In genomic region chr21:42069327-42069726, GRCh38 we compare ENCODE assay signal across 23 cellular contexts. TPM values are rescaled to one million over a fixed set of nuclear protein-coding genes. Genes with fewer than 3 reads are reported as not detected.
A peak's percentile ranks its signal among the peaks of the same experiment; 100 is the strongest.
DNase-seq lines count a peak whose midpoint lies in the region; ATAC-seq and TF ChIP-seq lines count a peak whose summit lies in the region.
"Had no signal": no experiment of that assay in that cellular context is flagged by ENCODE, and none has a peak within 500 bp of the region (broad histone marks: within the 10 kb centered on the region; RNA-seq: fewer than 3 reads in every experiment).

No MANE protein-coding gene starts in this region.

- H3K27ac ChIP-seq in SU-DHL-6 (ENCODE audit: low read depth, low read length), result peak overlapping the region; percentile 46; the same call in 1 of the 2 replicates
- H3K27ac ChIP-seq: 22Rv1, A549, HL-60 had no signal

- peaks cover 16% of the 10 kb centered on the region for H3K4me1 Mint-ChIP-seq in central memory CD8-positive, alpha-beta T cell
- peaks cover 8% of the 10 kb centered on the region for H3K4me1 Mint-ChIP-seq in stimulated activated effector memory CD8-positive, alpha-beta T cell treated with anti-CD3 and anti-CD28 coated beads, Interleukin-12 subunit alpha, Interleukin-12 subunit beta, amount 100 ng/mL, for 72 hours

- H3K4me3 Mint-ChIP-seq in central memory CD8-positive, alpha-beta T cell, result no peak overlapping the region
- no peak overlapping the region for H3K4me3 Mint-ChIP-seq in stimulated activated effector memory CD8-positive, alpha-beta T cell treated with anti-CD3 and anti-CD28 coated beads, Interleukin-12 subunit alpha, Interleukin-12 subunit beta, amount 100 ng/mL, for 72 hours
- H3K4me3 Mint-ChIP-seq: CD14-positive monocyte; CD4-positive, alpha-beta memory T cell; GM23338 had no signal

- no peak overlapping the region for H3K9ac ChIP-seq in SU-DHL-6 (ENCODE audit: low read length)

- H4K20me1 ChIP-seq in SU-DHL-6 (ENCODE audit: low read depth, low read length), result no peaks in the 10 kb centered on the region

- H3K4me2 ChIP-seq in SU-DHL-6 (ENCODE audit: low read depth, low read length, poor library complexity, severe bottlenecking), result peak overlapping the region; percentile 11
- H3K4me2 ChIP-seq: A549, GM23338 had no signal

- H3K36me3 ChIP-seq in SU-DHL-6 (ENCODE audit: low read length) (no peaks in the 10 kb centered on the region), mucosa of descending colon (ENCODE audit: low read depth) (no peaks in the 10 kb centered on the region)

- no peaks in the 10 kb centered on the region for H3K27me3 ChIP-seq in SU-DHL-6 (ENCODE audit: low read length)

- no peak for TF ChIP-seq CTCF in SU-DHL-6 (IDR thresholded peaks at IDR 0.05; ENCODE audit: insufficient read depth, low read length, poor library complexity, severe bottlenecking)
- no peak for TF ChIP-seq CTCF in mucosa of descending colon (IDR thresholded peaks at IDR 0.05)

- intact Hi-C loops in mucosa of descending colon (cut with DNase I, micrococcal nuclease), result no loop called here

- H3F3A ChIP-seq in SU-DHL-6 (ENCODE audit: insufficient read depth), result peaks cover 24% of the 10 kb centered on the region

- H3K4me3 ChIP-seq in SU-DHL-6 (ENCODE audit: insufficient read depth, low read length, poor library complexity, severe bottlenecking) (no peak overlapping the region), mucosa of descending colon (no peak overlapping the region)
- H3K4me3 ChIP-seq: A549, GM23338 had no signal

- ATAC-seq in central memory CD8-positive, alpha-beta T cell (replicated peaks; ENCODE audit: extremely low read depth, poor library complexity, severe bottlenecking), result peak; percentile 91
- peak; percentile 36 for ATAC-seq in stimulated activated effector memory CD8-positive, alpha-beta T cell treated with anti-CD3 and anti-CD28 coated beads, Interleukin-12 subunit alpha, Interleukin-12 subunit beta, amount 100 ng/mL, for 72 hours
- no peak for ATAC-seq in mucosa of descending colon
- ATAC-seq: A549, GM23338 had no signal

- no peak overlapping the region for H3K27ac Mint-ChIP-seq in central memory CD8-positive, alpha-beta T cell (ENCODE audit: low read depth)
- H3K27ac Mint-ChIP-seq in stimulated activated effector memory CD8-positive, alpha-beta T cell treated with anti-CD3 and anti-CD28 coated beads, Interleukin-12 subunit alpha, Interleukin-12 subunit beta, amount 100 ng/mL, for 72 hours, result no peak overlapping the region
- H3K27ac Mint-ChIP-seq: CD14-positive monocyte, GM23338 had no signal

- H3K9me3 ChIP-seq in SU-DHL-6 (ENCODE audit: insufficient read depth, low read length), result no peaks in the 10 kb centered on the region
- H3K9me3 ChIP-seq in mucosa of descending colon, result no peaks in the 10 kb centered on the region
- H3K9me3 ChIP-seq: A549 had no signal

- H3K9me3 Mint-ChIP-seq in central memory CD8-positive, alpha-beta T cell, result no peaks in the 10 kb centered on the region
- no peaks in the 10 kb centered on the region for H3K9me3 Mint-ChIP-seq in stimulated activated effector memory CD8-positive, alpha-beta T cell treated with anti-CD3 and anti-CD28 coated beads, Interleukin-12 subunit alpha, Interleukin-12 subunit beta, amount 100 ng/mL, for 72 hours
- H3K9me3 Mint-ChIP-seq: CD14-positive monocyte; CD4-positive, alpha-beta memory T cell; GM23338 had no signal

- H3K9me2 ChIP-seq in SU-DHL-6 (replicated peaks; ENCODE audit: insufficient read depth, low read length), result no peaks in the 10 kb centered on the region

- H3K4me1 ChIP-seq in mucosa of descending colon (ENCODE audit: low read depth), result no peaks in the 10 kb centered on the region
- H3K4me1 ChIP-seq: A549 had no signal

- DNase-seq in NCI-H82 (lab: John Stamatoyannopoulos, UW) (peak; percentile 38), NCI-H82 treated with DMSO at 0.1 percent for 48 hours (lab: John Stamatoyannopoulos, UW; ENCODE audit: unreplicated experiment) (no peak), mucosa of descending colon (no peak), dermis blood vessel endothelial cell (no peak)
- DNase-seq in central memory CD8-positive, alpha-beta T cell (ENCODE audit: low spot score in 2 of 2), result no peak
- no peak for DNase-seq in stimulated activated effector memory CD8-positive, alpha-beta T cell treated with anti-CD3 and anti-CD28 coated beads, Interleukin-12 subunit alpha, Interleukin-12 subunit beta, amount 100 ng/mL, for 72 hours (ENCODE audit: low spot score in 2 of 2)
- no peak for DNase-seq in activated effector memory CD4-positive, alpha-beta T cell treated with Interleukin-2 at 50 U/mL for 16 hours
- DNase-seq: AML-193; Calu3; CD4-positive, alpha-beta memory T cell; DMS 273 treated with DMSO at 0.1 percent for 48 hours; DMS53; DND-41; EL; HCEC 1CT had no signal

- H3K79me2 ChIP-seq in SU-DHL-6 (ENCODE audit: insufficient read depth, low read length), result no peaks in the 10 kb centered on the region

- no peak overlapping the region for H2AFZ ChIP-seq in SU-DHL-6 (ENCODE audit: low read depth, low read length, severe bottlenecking)
- H2AFZ ChIP-seq: GM23338 had no signal

- peaks cover 39% of the 10 kb centered on the region for H3K27me3 Mint-ChIP-seq in central memory CD8-positive, alpha-beta T cell
- H3K27me3 Mint-ChIP-seq: CD4-positive, alpha-beta memory T cell had no signal

- no peaks in the 10 kb centered on the region for H3K36me3 Mint-ChIP-seq in central memory CD8-positive, alpha-beta T cell (ENCODE audit: insufficient read depth)
- no peaks in the 10 kb centered on the region for H3K36me3 Mint-ChIP-seq in stimulated activated effector memory CD8-positive, alpha-beta T cell treated with anti-CD3 and anti-CD28 coated beads, Interleukin-12 subunit alpha, Interleukin-12 subunit beta, amount 100 ng/mL, for 72 hours
- H3K36me3 Mint-ChIP-seq: CD14-positive monocyte; CD4-positive, alpha-beta memory T cell had no signal

RNA-seq across cellular contexts. Expression of gene UMODL1, which starts 1.8 kb away (rescaled TPM):
- under 1 TPM; 0.14 to 0.90 (median 0.16) TPM for total RNA-seq in mucosa of descending colon
- total RNA-seq in dermis blood vessel endothelial cell, result not detected in 2 replicates
- total RNA-seq: Calu3, G401, GM23338, HT1080 had no signal

RNA-seq across cellular contexts. Expression of gene ZBTB21, which starts 59.2 kb away (rescaled TPM):
- total RNA-seq in mucosa of descending colon (10 to 100 TPM; 11.8 to 18.9 (median 14.6) TPM), dermis blood vessel endothelial cell (5.3 and 6.1 TPM in 2 replicates)
